Comparison of ENCODE assay signal across 10 cellular contexts in genomic region chr1:19338323-19338762, GRCh38. TPM values are rescaled to one million over a fixed set of nuclear protein-coding genes. Genes with fewer than 3 reads are reported as not detected.
DNase-seq lines count a peak whose midpoint lies in the region; ATAC-seq, FAIRE-seq and TF ChIP-seq lines count a peak whose summit lies in the region.
"Had no signal": no experiment of that assay in that cellular context is flagged by ENCODE, and none has a peak within 500 bp of the region (broad histone marks: within the 10 kb centered on the region; RNA-seq: fewer than 3 reads in every experiment).

No MANE protein-coding gene starts in this region.

- H3K9me3 ChIP-seq in astrocyte (ENCODE audit: insufficient read depth, low read depth, low read length), result no peaks in the 10 kb centered on the region
- H3K9me3 ChIP-seq in iPS-18a (ENCODE audit: control insufficient read depth, low read depth, low read length), result no peaks in the 10 kb centered on the region
- no peaks in the 10 kb centered on the region for H3K9me3 ChIP-seq in tibial artery

- no peak for ATAC-seq in activated naive CD4-positive, alpha-beta T cell treated with anti-CD3 and anti-CD28 coated beads, Interleukin-2, amount 50 U/mL, for 72 hours
- ATAC-seq in stimulated activated effector memory CD8-positive, alpha-beta T cell treated with anti-CD3 and anti-CD28 coated beads, Interleukin-12 subunit alpha, Interleukin-12 subunit beta, amount 100 ng/mL, for 72 hours, result no peak

- DNase-seq in activated naive CD4-positive, alpha-beta T cell treated with anti-CD3 and anti-CD28 coated beads, Interleukin-2, amount 50 U/mL, for 72 hours (ENCODE audit: low spot score in 2 of 2), result no peak
- DNase-seq in activated naive CD4-positive, alpha-beta T cell treated with anti-CD3 and anti-CD28 coated beads, Interleukin-2, amount 50 U/mL, for 16 hours, result no peak
- DNase-seq in astrocyte (ENCODE audit: low read depth), result no peak
- no peak for DNase-seq in stimulated activated effector memory CD8-positive, alpha-beta T cell treated with anti-CD3 and anti-CD28 coated beads, Interleukin-12 subunit alpha, Interleukin-12 subunit beta, amount 100 ng/mL, for 72 hours (ENCODE audit: low spot score in 2 of 2)
- DNase-seq in GM19239 (ENCODE audit: insufficient read length, low spot score), result no peak
- no peak for DNase-seq in tibial artery
- DNase-seq in cerebellar nuclear complex (lab: John Stamatoyannopoulos, UW), result no peak
- DNase-seq: activated CD4-positive, CD25-positive, alpha-beta regulatory T cell treated with anti-CD3 and anti-CD28 coated beads, Interleukin-2, amount 50 U/mL, for 72 hours; stimulated activated CD4-positive, alpha-beta T cell treated with anti-CD3 and anti-CD28 coated beads, Interleukin-15, amount 100 ng/mL, for 24 hours had no signal

- TF ChIP-seq CTCF in astrocyte (IDR thresholded peaks at IDR 0.05; ENCODE audit: insufficient read depth, low read depth, low read length), result no peak
- TF ChIP-seq CTCF in tibial artery (IDR thresholded peaks at IDR 0.05), result no peak

- no peaks in the 10 kb centered on the region for H3K36me3 Mint-ChIP-seq in activated naive CD4-positive, alpha-beta T cell treated with anti-CD3 and anti-CD28 coated beads, Interleukin-2, amount 50 U/mL, for 72 hours
- peaks cover 15% of the 10 kb centered on the region for H3K36me3 Mint-ChIP-seq in astrocyte (ENCODE audit: low read depth, unreplicated experiment)
- peaks cover 69% of the 10 kb centered on the region for H3K36me3 Mint-ChIP-seq in stimulated activated effector memory CD8-positive, alpha-beta T cell treated with anti-CD3 and anti-CD28 coated beads, Interleukin-12 subunit alpha, Interleukin-12 subunit beta, amount 100 ng/mL, for 72 hours

- no peak overlapping the region for H2AFZ ChIP-seq in astrocyte (ENCODE audit: low read depth, low read length)

- H3K4me3 ChIP-seq in astrocyte (ENCODE audit: insufficient read depth, low read depth, low read length), result no peak overlapping the region
- peak overlapping the region; percentile 14 for H3K4me3 ChIP-seq in iPS-18a (ENCODE audit: low read length)
- no peak overlapping the region for H3K4me3 ChIP-seq in tibial artery

- H3K4me1 ChIP-seq in astrocyte (ENCODE audit: insufficient read depth, low read length) (peaks cover 16% of the 10 kb centered on the region), iPS-18a (ENCODE audit: control insufficient read depth, low read depth, low read length) (peaks cover 7% of the 10 kb centered on the region), tibial artery (peaks cover 0 to 14% (median 10%) of the 10 kb centered on the region in 4 donors)

- H3K36me3 ChIP-seq in astrocyte (ENCODE audit: insufficient read depth, low read length), result peaks cover 10% of the 10 kb centered on the region
- H3K36me3 ChIP-seq in iPS-18a (ENCODE audit: control insufficient read depth, low read depth, low read length), result peaks cover 7% of the 10 kb centered on the region
- H3K36me3 ChIP-seq in tibial artery, result peaks cover 7 to 57% (median 44%) of the 10 kb centered on the region in 3 donors

- no peak overlapping the region for H3K27ac ChIP-seq in astrocyte (ENCODE audit: low read depth, low read length)
- H3K27ac ChIP-seq in iPS-18a (ENCODE audit: low read length), result peak overlapping the region; percentile 35
- H3K27ac ChIP-seq in tibial artery, result no peak overlapping the region

- H3K79me2 ChIP-seq in astrocyte (ENCODE audit: insufficient read depth, low read length), result no peaks in the 10 kb centered on the region

- peaks cover 24% of the 10 kb centered on the region for H3K4me1 Mint-ChIP-seq in astrocyte (ENCODE audit: low read depth, unreplicated experiment)
- peaks cover 44% of the 10 kb centered on the region for H3K4me1 Mint-ChIP-seq in stimulated activated effector memory CD8-positive, alpha-beta T cell treated with anti-CD3 and anti-CD28 coated beads, Interleukin-12 subunit alpha, Interleukin-12 subunit beta, amount 100 ng/mL, for 72 hours

- H3K27ac Mint-ChIP-seq in activated naive CD4-positive, alpha-beta T cell treated with anti-CD3 and anti-CD28 coated beads, Interleukin-2, amount 50 U/mL, for 72 hours, result peak overlapping the region; percentile 66 to 91
- peak overlapping the region; percentile 72 for H3K27ac Mint-ChIP-seq in astrocyte (ENCODE audit: unreplicated experiment)
- H3K27ac Mint-ChIP-seq in stimulated activated effector memory CD8-positive, alpha-beta T cell treated with anti-CD3 and anti-CD28 coated beads, Interleukin-12 subunit alpha, Interleukin-12 subunit beta, amount 100 ng/mL, for 72 hours, result peak overlapping the region; percentile 92

- no peak overlapping the region for H3K4me3 Mint-ChIP-seq in astrocyte (ENCODE audit: unreplicated experiment)
- no peak overlapping the region for H3K4me3 Mint-ChIP-seq in stimulated activated effector memory CD8-positive, alpha-beta T cell treated with anti-CD3 and anti-CD28 coated beads, Interleukin-12 subunit alpha, Interleukin-12 subunit beta, amount 100 ng/mL, for 72 hours

- no peaks in the 10 kb centered on the region for H3K9me3 Mint-ChIP-seq in activated naive CD4-positive, alpha-beta T cell treated with anti-CD3 and anti-CD28 coated beads, Interleukin-2, amount 50 U/mL, for 72 hours
- no peaks in the 10 kb centered on the region for H3K9me3 Mint-ChIP-seq in astrocyte (ENCODE audit: unreplicated experiment)
- H3K9me3 Mint-ChIP-seq in stimulated activated effector memory CD8-positive, alpha-beta T cell treated with anti-CD3 and anti-CD28 coated beads, Interleukin-12 subunit alpha, Interleukin-12 subunit beta, amount 100 ng/mL, for 72 hours, result no peaks in the 10 kb centered on the region

- H3K27me3 Mint-ChIP-seq in astrocyte (ENCODE audit: low read depth, unreplicated experiment), result no peaks in the 10 kb centered on the region

- peaks cover 70% of the 10 kb centered on the region for H4K20me1 ChIP-seq in astrocyte (ENCODE audit: insufficient read depth, low read length)

- H3K9ac ChIP-seq in astrocyte (ENCODE audit: low read length) (no peak overlapping the region), iPS-18a (ENCODE audit: low read length) (peak overlapping the region; percentile 32)

- FAIRE-seq in astrocyte (lab: Jason Lieb, UNC) (no peak), GM19239 (lab: Jason Lieb, UNC) (no peak)

- no peak overlapping the region for H3K4me2 ChIP-seq in astrocyte (ENCODE audit: low read length)

- H3K27me3 ChIP-seq in astrocyte (ENCODE audit: insufficient read depth, low read length), result no peaks in the 10 kb centered on the region
- H3K27me3 ChIP-seq in iPS-18a (ENCODE audit: control insufficient read depth, insufficient read depth, low read length), result no peaks in the 10 kb centered on the region
- no peaks in the 10 kb centered on the region for H3K27me3 ChIP-seq in tibial artery

- intact Hi-C loops in tibial artery (cut with DNase I; ENCODE audit: low total_unique reads), result no loop called here

RNA-seq across cellular contexts. Expression of gene SLC66A1, which starts 26.2 kb away (rescaled TPM):
- 1 to 10 TPM; 6.7 to 7.2 TPM for total RNA-seq in activated naive CD4-positive, alpha-beta T cell treated with anti-CD3 and anti-CD28 coated beads, Interleukin-2, amount 50 U/mL, for 72 hours
- 17.4 and 21.5 TPM in 2 replicates for total RNA-seq in astrocyte

RNA-seq across cellular contexts. Expression of gene AKR7A2, which starts 26.4 kb away (rescaled TPM):
- 10 to 100 TPM; 42.9 to 50.2 TPM for total RNA-seq in activated naive CD4-positive, alpha-beta T cell treated with anti-CD3 and anti-CD28 coated beads, Interleukin-2, amount 50 U/mL, for 72 hours
- total RNA-seq in astrocyte, result 30.3 and 33.9 TPM in 2 replicates

RNA-seq across cellular contexts. Expression of gene AKR7A3, which starts 49.8 kb away (rescaled TPM):
- total RNA-seq in activated naive CD4-positive, alpha-beta T cell treated with anti-CD3 and anti-CD28 coated beads, Interleukin-2, amount 50 U/mL, for 72 hours, result under 1 TPM; 0.68 to 0.93 TPM
- 0.20 and 0.55 TPM in 2 replicates for total RNA-seq in astrocyte
